In the genomic region with DNA sequence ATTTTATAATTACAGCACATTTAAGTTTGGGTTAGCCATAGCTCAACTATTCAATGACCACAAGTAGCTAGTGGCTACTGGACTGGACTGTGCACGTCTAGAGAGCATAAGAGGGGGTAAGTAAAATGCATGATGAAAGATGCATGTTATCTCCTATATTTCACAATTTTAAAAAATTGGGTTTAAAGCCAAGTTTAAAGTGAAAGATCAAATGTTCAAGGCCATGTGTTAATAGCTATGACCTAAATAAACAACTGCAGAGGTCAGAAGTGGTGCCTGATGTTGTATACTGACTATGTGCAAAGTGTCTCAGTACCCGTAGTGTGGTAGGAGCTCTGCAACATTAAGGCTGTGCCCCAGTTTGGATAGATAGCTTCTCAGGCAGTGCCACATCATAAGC, we compare ENCODE assay signal across 2 cellular contexts.
TF ChIP-seq lines count a peak whose summit lies in the region.

No MANE protein-coding gene starts in this region.

TF ChIP-seq in HepG2, 621 proteins besides CTCF, POLR2A, EP300 and RAD21 (continued from another document and continues in another):
- TF ChIP-seq POLR2G (IDR thresholded peaks at IDR 0.05; ENCODE audit: low read depth, low read length): no peak
- TF ChIP-seq, protein P1, sequence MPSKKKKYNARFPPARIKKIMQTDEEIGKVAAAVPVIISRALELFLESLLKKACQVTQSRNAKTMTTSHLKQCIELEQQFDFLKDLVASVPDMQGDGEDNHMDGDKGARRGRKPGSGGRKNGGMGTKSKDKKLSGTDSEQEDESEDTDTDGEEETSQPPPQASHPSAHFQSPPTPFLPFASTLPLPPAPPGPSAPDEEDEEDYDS (CRISPR knock-in tag; IDR thresholded peaks at IDR 0.05): no peak
- peak; percentile 53; the same call in 1 of the 2 replicates for TF ChIP-seq CREM (IDR thresholded peaks at IDR 0.05)
- no peak for TF ChIP-seq CREM (CRISPR knock-in tag; IDR thresholded peaks at IDR 0.05)
- TF ChIP-seq, protein P2, sequence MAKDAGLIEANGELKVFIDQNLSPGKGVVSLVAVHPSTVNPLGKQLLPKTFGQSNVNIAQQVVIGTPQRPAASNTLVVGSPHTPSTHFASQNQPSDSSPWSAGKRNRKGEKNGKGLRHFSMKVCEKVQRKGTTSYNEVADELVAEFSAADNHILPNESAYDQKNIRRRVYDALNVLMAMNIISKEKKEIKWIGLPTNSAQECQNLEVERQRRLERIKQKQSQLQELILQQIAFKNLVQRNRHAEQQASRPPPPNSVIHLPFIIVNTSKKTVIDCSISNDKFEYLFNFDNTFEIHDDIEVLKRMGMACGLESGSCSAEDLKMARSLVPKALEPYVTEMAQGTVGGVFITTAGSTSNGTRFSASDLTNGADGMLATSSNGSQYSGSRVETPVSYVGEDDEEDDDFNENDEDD (CRISPR knock-in tag; IDR thresholded peaks at IDR 0.05; ENCODE audit: borderline replicate concordance): no peak
- TF ChIP-seq PAF1 (CRISPR knock-in tag; IDR thresholded peaks at IDR 0.05): no peak
- no peak for TF ChIP-seq GABPB1 (CRISPR knock-in tag; IDR thresholded peaks at IDR 0.05)
- no peak for TF ChIP-seq MYC (CRISPR knock-in tag; IDR thresholded peaks at IDR 0.05; ENCODE audit: borderline replicate concordance)
- no peak for TF ChIP-seq KDM3A (CRISPR knock-in tag; IDR thresholded peaks at IDR 0.05; ENCODE audit: low read depth)
- no peak for TF ChIP-seq ZNF382 (CRISPR knock-in tag; IDR thresholded peaks at IDR 0.05; ENCODE audit: borderline replicate concordance)
- TF ChIP-seq ZNF138 (CRISPR knock-in tag; IDR thresholded peaks at IDR 0.05; ENCODE audit: low read depth): no peak
- peak; percentile 78 for TF ChIP-seq GATAD2A (CRISPR knock-in tag; IDR thresholded peaks at IDR 0.05)
- TF ChIP-seq MEF2D (CRISPR knock-in tag; IDR thresholded peaks at IDR 0.05): no peak
- no peak for TF ChIP-seq ZNF660 (CRISPR knock-in tag; IDR thresholded peaks at IDR 0.05; ENCODE audit: borderline replicate concordance, low read depth)
- peak; percentile 66 for TF ChIP-seq HNF4A (CRISPR knock-in tag; IDR thresholded peaks at IDR 0.05)
- TF ChIP-seq, protein P3, sequence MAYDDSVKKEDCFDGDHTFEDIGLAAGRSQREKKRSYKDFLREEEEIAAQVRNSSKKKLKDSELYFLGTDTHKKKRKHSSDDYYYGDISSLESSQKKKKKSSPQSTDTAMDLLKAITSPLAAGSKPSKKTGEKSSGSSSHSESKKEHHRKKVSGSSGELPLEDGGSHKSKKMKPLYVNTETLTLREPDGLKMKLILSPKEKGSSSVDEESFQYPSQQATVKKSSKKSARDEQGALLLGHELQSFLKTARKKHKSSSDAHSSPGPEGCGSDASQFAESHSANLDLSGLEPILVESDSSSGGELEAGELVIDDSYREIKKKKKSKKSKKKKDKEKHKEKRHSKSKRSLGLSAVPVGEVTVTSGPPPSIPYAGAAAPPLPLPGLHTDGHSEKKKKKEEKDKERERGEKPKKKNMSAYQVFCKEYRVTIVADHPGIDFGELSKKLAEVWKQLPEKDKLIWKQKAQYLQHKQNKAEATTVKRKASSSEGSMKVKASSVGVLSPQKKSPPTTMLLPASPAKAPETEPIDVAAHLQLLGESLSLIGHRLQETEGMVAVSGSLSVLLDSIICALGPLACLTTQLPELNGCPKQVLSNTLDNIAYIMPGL (CRISPR knock-in tag; IDR thresholded peaks at IDR 0.05; ENCODE audit: borderline replicate concordance in 1 of 2, low read depth in 1 of 2): no peak
- no peak for TF ChIP-seq NR3C1 (CRISPR knock-in tag; IDR thresholded peaks at IDR 0.05)
- no peak for TF ChIP-seq BORCS8-MEF2B (CRISPR knock-in tag; IDR thresholded peaks at IDR 0.05)
- no peak; the same call in 1 of the 2 replicates for TF ChIP-seq RXRA (CRISPR knock-in tag; IDR thresholded peaks at IDR 0.05)
- TF ChIP-seq ZNF83 (CRISPR knock-in tag; IDR thresholded peaks at IDR 0.05; ENCODE audit: borderline replicate concordance): no peak
- TF ChIP-seq ZNF292 (CRISPR knock-in tag; IDR thresholded peaks at IDR 0.05; ENCODE audit: borderline replicate concordance, low read depth): no peak
- no peak for TF ChIP-seq ZSCAN12 (CRISPR knock-in tag; IDR thresholded peaks at IDR 0.05)
- TF ChIP-seq, protein P4, sequence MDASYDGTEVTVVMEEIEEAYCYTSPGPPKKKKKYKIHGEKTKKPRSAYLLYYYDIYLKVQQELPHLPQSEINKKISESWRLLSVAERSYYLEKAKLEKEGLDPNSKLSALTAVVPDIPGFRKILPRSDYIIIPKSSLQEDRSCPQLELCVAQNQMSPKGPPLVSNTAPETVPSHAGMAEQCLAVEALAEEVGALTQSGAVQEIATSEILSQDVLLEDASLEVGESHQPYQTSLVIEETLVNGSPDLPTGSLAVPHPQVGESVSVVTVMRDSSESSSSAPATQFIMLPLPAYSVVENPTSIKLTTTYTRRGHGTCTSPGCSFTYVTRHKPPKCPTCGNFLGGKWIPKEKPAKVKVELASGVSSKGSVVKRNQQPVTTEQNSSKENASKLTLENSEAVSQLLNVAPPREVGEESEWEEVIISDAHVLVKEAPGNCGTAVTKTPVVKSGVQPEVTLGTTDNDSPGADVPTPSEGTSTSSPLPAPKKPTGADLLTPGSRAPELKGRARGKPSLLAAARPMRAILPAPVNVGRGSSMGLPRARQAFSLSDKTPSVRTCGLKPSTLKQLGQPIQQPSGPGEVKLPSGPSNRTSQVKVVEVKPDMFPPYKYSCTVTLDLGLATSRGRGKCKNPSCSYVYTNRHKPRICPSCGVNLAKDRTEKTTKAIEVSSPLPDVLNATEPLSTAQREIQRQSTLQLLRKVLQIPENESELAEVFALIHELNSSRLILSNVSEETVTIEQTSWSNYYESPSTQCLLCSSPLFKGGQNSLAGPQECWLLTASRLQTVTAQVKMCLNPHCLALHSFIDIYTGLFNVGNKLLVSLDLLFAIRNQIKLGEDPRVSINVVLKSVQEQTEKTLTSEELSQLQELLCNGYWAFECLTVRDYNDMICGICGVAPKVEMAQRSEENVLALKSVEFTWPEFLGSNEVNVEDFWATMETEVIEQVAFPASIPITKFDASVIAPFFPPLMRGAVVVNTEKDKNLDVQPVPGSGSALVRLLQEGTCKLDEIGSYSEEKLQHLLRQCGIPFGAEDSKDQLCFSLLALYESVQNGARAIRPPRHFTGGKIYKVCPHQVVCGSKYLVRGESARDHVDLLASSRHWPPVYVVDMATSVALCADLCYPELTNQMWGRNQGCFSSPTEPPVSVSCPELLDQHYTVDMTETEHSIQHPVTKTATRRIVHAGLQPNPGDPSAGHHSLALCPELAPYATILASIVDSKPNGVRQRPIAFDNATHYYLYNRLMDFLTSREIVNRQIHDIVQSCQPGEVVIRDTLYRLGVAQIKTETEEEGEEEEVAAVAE (CRISPR knock-in tag; IDR thresholded peaks at IDR 0.05; ENCODE audit: borderline replicate concordance): no peak
- TF ChIP-seq STAT5B (CRISPR knock-in tag; IDR thresholded peaks at IDR 0.05): no peak
- peak; percentile 63 for TF ChIP-seq ZNF12 (CRISPR knock-in tag; IDR thresholded peaks at IDR 0.05)

TF ChIP-seq in liver, 16 proteins besides CTCF, POLR2A, EP300 and RAD21 (continued from another document):
- TF ChIP-seq, protein P5, sequence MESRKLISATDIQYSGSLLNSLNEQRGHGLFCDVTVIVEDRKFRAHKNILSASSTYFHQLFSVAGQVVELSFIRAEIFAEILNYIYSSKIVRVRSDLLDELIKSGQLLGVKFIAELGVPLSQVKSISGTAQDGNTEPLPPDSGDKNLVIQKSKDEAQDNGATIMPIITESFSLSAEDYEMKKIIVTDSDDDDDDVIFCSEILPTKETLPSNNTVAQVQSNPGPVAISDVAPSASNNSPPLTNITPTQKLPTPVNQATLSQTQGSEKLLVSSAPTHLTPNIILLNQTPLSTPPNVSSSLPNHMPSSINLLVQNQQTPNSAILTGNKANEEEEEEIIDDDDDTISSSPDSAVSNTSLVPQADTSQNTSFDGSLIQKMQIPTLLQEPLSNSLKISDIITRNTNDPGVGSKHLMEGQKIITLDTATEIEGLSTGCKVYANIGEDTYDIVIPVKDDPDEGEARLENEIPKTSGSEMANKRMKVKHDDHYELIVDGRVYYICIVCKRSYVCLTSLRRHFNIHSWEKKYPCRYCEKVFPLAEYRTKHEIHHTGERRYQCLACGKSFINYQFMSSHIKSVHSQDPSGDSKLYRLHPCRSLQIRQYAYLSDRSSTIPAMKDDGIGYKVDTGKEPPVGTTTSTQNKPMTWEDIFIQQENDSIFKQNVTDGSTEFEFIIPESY (IDR thresholded peaks at IDR 0.05): no peak
- TF ChIP-seq GABPA (IDR thresholded peaks at IDR 0.05 in 1 of 2, conservative IDR thresholded peaks at IDR 0.05 in 1 of 2): no peak
